Comparison of ENCODE assay signal across 23 cellular contexts in the genomic region with DNA sequence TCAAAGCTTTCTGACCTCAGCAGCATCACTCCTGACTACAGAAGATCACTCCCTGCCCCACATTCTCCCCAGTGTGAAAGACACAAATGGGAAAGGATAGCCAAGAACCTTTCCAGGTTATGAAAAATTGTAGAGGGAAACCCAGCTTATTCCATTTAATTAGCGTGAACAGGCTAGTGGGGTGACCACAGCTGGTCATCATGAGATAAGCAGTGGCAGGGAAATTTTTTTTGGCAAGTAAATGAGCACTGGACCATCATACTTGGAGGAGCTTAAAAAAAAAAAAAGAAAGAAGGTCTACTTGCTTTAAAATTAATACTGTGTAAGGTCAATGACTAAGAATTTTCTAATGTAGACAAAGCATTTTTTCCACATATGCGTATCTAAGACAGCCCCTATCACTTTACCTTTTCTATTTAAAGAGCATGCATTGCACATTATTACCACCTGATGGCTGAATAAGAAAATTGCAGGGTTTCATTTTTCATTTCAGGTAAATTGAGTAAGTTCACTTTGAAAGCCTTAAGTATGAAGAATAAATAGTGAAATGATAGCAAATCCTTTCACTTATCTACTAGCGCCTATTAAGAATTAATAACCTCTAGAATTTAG.
A peak's percentile ranks its signal among the peaks of the same experiment; 100 is the strongest.
DNase-seq lines count a peak whose midpoint lies in the region; ATAC-seq, FAIRE-seq and TF ChIP-seq lines count a peak whose summit lies in the region.
"Had no signal": no experiment of that assay in that cellular context is flagged by ENCODE, and none has a peak within 500 bp of the region (broad histone marks: within the 10 kb centered on the region; RNA-seq: fewer than 3 reads in every experiment).

No MANE protein-coding gene starts in this region.

- DNase-seq in D721Med (ENCODE audit: insufficient read length, low spot score) (no peak), kidney tubule cell (ENCODE audit: low spot score) (peak; percentile 9), SW 1271 (lab: John Stamatoyannopoulos, UW) (no peak), germinal center (ENCODE audit: low spot score) (no peak)
- DNase-seq: activated CD4-positive, alpha-beta memory T cell treated with anti-CD3 and anti-CD28 coated beads, Interleukin-2, amount 10 ng/mL, durations not matched to agents 7 days and 5 days; activated naive CD4-positive, alpha-beta T cell treated with Interleukin-2 at 50 U/mL for 16 hours; amniotic stem cell; CD8-positive, alpha-beta memory T cell; cerebellar nuclear complex; DND-41; effector memory CD4-positive, alpha-beta T cell; KG1; left ventricle myocardium superior; NCI-H1092; NCI-H2081 treated with DMSO at 0.1 percent for 48 hours; NCI-H510A; stimulated activated CD4-positive, alpha-beta T cell treated with anti-CD3 and anti-CD28 coated beads, Interleukin-2, amount 100 ng/mL, for 48 hours; stimulated activated naive CD8-positive, alpha-beta T cell treated with anti-CD3 and anti-CD28 coated beads, Interleukin-15, Interleukin-2, amounts not matched to agents 100 U/mL and 50 U/mL, for 24 hours; thyroid gland had no signal

- peak; percentile 23 for TF ChIP-seq CTCF in D721Med (IDR thresholded peaks at IDR 0.05; ENCODE audit: insufficient read depth, missing control alignments)
- TF ChIP-seq CTCF in LNCAP (IDR thresholded peaks at IDR 0.05) = peak; percentile 52
- TF ChIP-seq CTCF in VCaP (conservative IDR thresholded peaks at IDR 0.05) = peak; percentile 66

- H3K27ac ChIP-seq in VCaP = no peak overlapping the region; the same call in 1 of the 2 replicates
- H3K27ac ChIP-seq: thyroid gland had no signal

- no peak for FAIRE-seq in D721Med (lab: Jason Lieb, UNC)
- FAIRE-seq: H1 had no signal

- no peak for ATAC-seq in HG03159 (IDR thresholded peaks at IDR 0.05; ENCODE audit: unreplicated experiment)
- ATAC-seq: left ventricle myocardium superior; stimulated activated naive CD8-positive, alpha-beta T cell treated with anti-CD3 and anti-CD28 coated beads, Interleukin-15, Interleukin-2, amounts not matched to agents 100 U/mL and 50 U/mL, for 24 hours had no signal
